In genomic region chr5:37722236-37723146, GRCh38 we compare ENCODE assay signal across 8 cellular contexts.
DNase-seq lines count a peak whose midpoint lies in the region; ATAC-seq, FAIRE-seq and TF ChIP-seq lines count a peak whose summit lies in the region.

No MANE protein-coding gene starts in this region.

- no peaks in the 10 kb centered on the region for H3K27me3 Mint-ChIP-seq in activated CD4-positive, alpha-beta memory T cell treated with anti-CD3 and anti-CD28 coated beads, Interleukin-2, amount 10 ng/mL, durations not matched to agents 7 days and 5 days
- no peaks in the 10 kb centered on the region for H3K27me3 Mint-ChIP-seq in natural killer cell (ENCODE audit: low read depth in 2 of 2)

- ATAC-seq in GM21381 (IDR thresholded peaks at IDR 0.05; ENCODE audit: unreplicated experiment) (peak; percentile 74), HG03565 (IDR thresholded peaks at IDR 0.05; ENCODE audit: unreplicated experiment) (peak; percentile 84), natural killer cell (peak; percentile 40 to 59 (median 53))

- intact Hi-C loops in natural killer cell (cut with micrococcal nuclease): no loop called here

- DNase-seq in Daoy (ENCODE audit: low read depth): peak; percentile 93
- peak; percentile 58 for DNase-seq in activated CD4-positive, alpha-beta memory T cell treated with anti-CD3 and anti-CD28 coated beads, Interleukin-2, amount 10 ng/mL, durations not matched to agents 7 days and 5 days
- DNase-seq in natural killer cell: no peak
- DNase-seq in frontal cortex (ENCODE audit: low spot score in 2 of 2): no peak
- no peak for DNase-seq in NCI-H446 (lab: John Stamatoyannopoulos, UW)
- DNase-seq in midbrain (lab: John Stamatoyannopoulos, UW): no peak

- H3K27ac Mint-ChIP-seq in activated CD4-positive, alpha-beta memory T cell treated with anti-CD3 and anti-CD28 coated beads, Interleukin-2, amount 10 ng/mL, durations not matched to agents 7 days and 5 days: peak overlapping the region; percentile 84
- H3K27ac Mint-ChIP-seq in natural killer cell: peak overlapping the region in 1 of 2 donors; percentile 30

- H3K9me3 Mint-ChIP-seq in activated CD4-positive, alpha-beta memory T cell treated with anti-CD3 and anti-CD28 coated beads, Interleukin-2, amount 10 ng/mL, durations not matched to agents 7 days and 5 days: no peaks in the 10 kb centered on the region
- H3K9me3 Mint-ChIP-seq in natural killer cell: no peaks in the 10 kb centered on the region

- H3K4me1 Mint-ChIP-seq in activated CD4-positive, alpha-beta memory T cell treated with anti-CD3 and anti-CD28 coated beads, Interleukin-2, amount 10 ng/mL, durations not matched to agents 7 days and 5 days: peaks cover 35% of the 10 kb centered on the region
- peaks cover 9% of the 10 kb centered on the region in 2 donors for H3K4me1 Mint-ChIP-seq in natural killer cell

- H3K36me3 Mint-ChIP-seq in activated CD4-positive, alpha-beta memory T cell treated with anti-CD3 and anti-CD28 coated beads, Interleukin-2, amount 10 ng/mL, durations not matched to agents 7 days and 5 days (ENCODE audit: low read depth): peaks cover 25% of the 10 kb centered on the region
- peaks cover 14% of the 10 kb centered on the region for H3K36me3 Mint-ChIP-seq in natural killer cell

- CTCF ChIA-PET in activated CD4-positive, alpha-beta memory T cell treated with anti-CD3 and anti-CD28 coated beads, Interleukin-2, amount 10 ng/mL, durations not matched to agents 7 days and 5 days (lab: Charles Lee): interaction anchor here (0.8 to 5.2 kb wide), 8 partner anchors 16 to 309 kb away, joined by 3 to 56 read pairs (median 4); no protein-coding TSS in a partner anchor

- TF ChIP-seq CTCF in natural killer cell (IDR thresholded peaks at IDR 0.05): no peak

- no peak for FAIRE-seq in frontal cortex (lab: Jason Lieb, UNC)

- POLR2A ChIA-PET in activated CD4-positive, alpha-beta memory T cell treated with anti-CD3 and anti-CD28 coated beads, Interleukin-2, amount 10 ng/mL, durations not matched to agents 7 days and 5 days (lab: Charles Lee): interaction anchor here (0.6 to 5.1 kb wide), 6 partner anchors 8 to 846 kb away, joined by 3 to 60 read pairs (median 4); partner anchors contain the start of genes NIPBL and NUP155

- H3K4me3 Mint-ChIP-seq in activated CD4-positive, alpha-beta memory T cell treated with anti-CD3 and anti-CD28 coated beads, Interleukin-2, amount 10 ng/mL, durations not matched to agents 7 days and 5 days: peak overlapping the region; percentile 28
- no peak overlapping the region for H3K4me3 Mint-ChIP-seq in natural killer cell

Comparison
In these comparisons a context has a peak if more than half of its experiments do, and no peak if none do; other contexts are left out.
1. DNase-seq: peak in Daoy (single experiment) and activated CD4-positive, alpha-beta memory T cell treated with anti-CD3 and anti-CD28 coated beads, Interleukin-2, amount 10 ng/mL, durations not matched to agents 7 days and 5 days (single experiment); none in natural killer cell (single experiment), frontal cortex (0 of 2), NCI-H446 (0 of 2) and midbrain (single experiment).
2. Peak in every context shown above with its lines, with median percentiles within 50 percentile points of each other: ATAC-seq.